19 cellular contexts compared by ENCODE assay signal in genomic region chr3:17737591-17737990, GRCh38.
"Had no signal": no experiment of that assay in that cellular context is flagged by ENCODE, and none has a peak within 500 bp of the region (broad histone marks: within the 10 kb centered on the region; RNA-seq: fewer than 3 reads in every experiment).

No MANE protein-coding gene starts in this region.

- H3K4me3 ChIP-seq: coronary artery, esophagus muscularis mucosa, gastroesophageal sphincter, vagina had no signal

- H3K27ac ChIP-seq: coronary artery, esophagus muscularis mucosa, gastroesophageal sphincter, vagina had no signal

- DNase-seq: activated CD8-positive, alpha-beta memory T cell treated with anti-CD3 and anti-CD28 coated beads, Interleukin-2, amount 50 U/mL, for 48 hours; activated effector memory CD4-positive, alpha-beta T cell treated with Interleukin-2 at 50 U/mL for 16 hours; activated naive CD4-positive, alpha-beta T cell treated with anti-CD3 and anti-CD28 coated beads, Interleukin-2, amount 10 ng/mL, durations not matched to agents 7 days and 5 days; activated T-cell treated with anti-CD3 and anti-CD28 coated beads, Interleukin-2, amount 50 U/mL, for 48 hours; cerebellar nuclear complex; head of caudate nucleus; left ventricle myocardium superior; mammary epithelial cell; occipital lobe; small intestine; stimulated activated naive B cell treated with anti-CD40 and anti-IgM and Interleukin-4, amounts not matched to agents 10 μg/mL and 1 μg/mL and 100 μg/mL, for 72 hours; T-helper 9 cell; trophoblast cell had no signal

- H3K36me3 ChIP-seq: esophagus muscularis mucosa, gastroesophageal sphincter, vagina had no signal

- H3K9me3 ChIP-seq: esophagus muscularis mucosa, gastroesophageal sphincter, vagina had no signal

- FAIRE-seq: islet of Langerhans, small intestine had no signal

- ATAC-seq: gastroesophageal sphincter; left ventricle myocardium superior; sciatic nerve; stimulated activated naive B cell treated with anti-CD40 and anti-IgM and Interleukin-4, amounts not matched to agents 10 μg/mL and 1 μg/mL and 100 μg/mL, for 72 hours had no signal

- H3K27me3 ChIP-seq: esophagus muscularis mucosa, gastroesophageal sphincter, vagina had no signal
